12 cellular contexts compared by ENCODE assay signal in the genomic region with DNA sequence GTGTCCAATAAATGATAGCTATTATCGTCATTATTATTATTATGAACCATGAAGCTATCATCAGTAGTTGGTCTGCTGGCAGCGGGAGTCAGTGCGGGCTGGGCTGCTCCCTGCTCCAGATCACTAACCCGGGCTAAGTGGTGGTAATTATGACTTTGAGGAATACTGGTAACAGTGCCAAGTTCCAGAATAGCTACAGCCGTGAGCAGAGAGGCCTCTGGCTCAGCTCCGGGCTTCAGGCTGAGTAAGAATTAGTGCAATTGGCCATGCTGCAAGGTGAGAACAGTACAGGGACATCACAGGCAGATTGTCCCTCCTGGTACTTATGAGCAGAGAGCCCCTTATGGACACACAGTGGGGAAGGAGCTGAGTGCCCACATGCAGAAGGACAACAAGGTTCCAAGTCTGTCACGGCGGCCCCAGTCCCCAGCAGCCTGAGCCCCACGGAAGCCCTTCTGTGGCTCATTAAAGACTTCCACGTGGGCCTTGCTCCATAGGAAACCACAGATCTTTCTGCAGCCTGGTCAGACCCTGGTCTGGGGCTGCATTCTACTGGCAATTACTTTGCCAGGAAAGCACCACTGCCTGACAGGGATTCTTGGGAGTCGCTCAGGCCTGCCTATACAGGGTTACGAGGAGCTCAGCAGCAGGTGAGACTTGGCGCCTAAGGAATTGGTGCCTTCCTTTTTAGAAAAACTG.
DNase-seq lines count a peak whose midpoint lies in the region; ATAC-seq and TF ChIP-seq lines count a peak whose summit lies in the region.
"Had no signal": no experiment of that assay in that cellular context is flagged by ENCODE, and none has a peak within 500 bp of the region (broad histone marks: within the 10 kb centered on the region; RNA-seq: fewer than 3 reads in every experiment).

No MANE protein-coding gene starts in this region.

- no peak overlapping the region for H2BK12ac ChIP-seq in H9 (ENCODE audit: insufficient read length, low read depth, low read length)

- H3K27me3 Mint-ChIP-seq in H9 (ENCODE audit: low read depth) = peaks cover 12% of the 10 kb centered on the region

- no peaks in the 10 kb centered on the region for H3K36me3 Mint-ChIP-seq in H9 (ENCODE audit: insufficient read depth in 1 of 3, low read depth in 3 of 3)

- H3K79me1 ChIP-seq in H9 (ENCODE audit: insufficient read depth, low read depth, low read length, poor library complexity, severe bottlenecking) = no peaks in the 10 kb centered on the region

- no peak overlapping the region for H3K4ac ChIP-seq in H9 (ENCODE audit: low read depth, low read length)

- H3K4me3 Mint-ChIP-seq in H9 = no peak overlapping the region

- H3K4me1 ChIP-seq in esophagus muscularis mucosa (peaks cover 4 to 11% (median 8%) of the 10 kb centered on the region in 4 donors), psoas muscle (no peaks in the 10 kb centered on the region), H9 (ENCODE audit: insufficient read depth, low read length) (no peaks in the 10 kb centered on the region; the same call in 1 of the 2 replicates)

- H3K27ac Mint-ChIP-seq in H9 = no peak overlapping the region

- H4K20me1 ChIP-seq in H9 (ENCODE audit: control insufficient read depth, insufficient read depth, insufficient read length) = no peaks in the 10 kb centered on the region

- H3K79me2 ChIP-seq in H9 (ENCODE audit: insufficient read depth, low read length) = no peaks in the 10 kb centered on the region

- no peak overlapping the region for H3T11ph ChIP-seq in H9 (ENCODE audit: low read length)

- no peak overlapping the region for H4K5ac ChIP-seq in H9 (ENCODE audit: insufficient read length, low read depth, low read length)

- TF ChIP-seq EP300 in esophagus muscularis mucosa (IDR thresholded peaks at IDR 0.05) = no peak

- H3K27ac ChIP-seq in esophagus muscularis mucosa (replicated peaks in 1 of 4) (no peak overlapping the region), psoas muscle (no peak overlapping the region), H9 (ENCODE audit: insufficient read length, low read depth, low read length) (no peak overlapping the region)
- H3K27ac ChIP-seq: KMS-11 had no signal

- ATAC-seq in psoas muscle = peak in 3 of 4 donors; percentile 39 to 67 (median 56)

- no peak overlapping the region for H2AFZ ChIP-seq in H9 (ENCODE audit: low read length)

- peaks cover 8 to 12% of the 10 kb centered on the region in 2 experiments for H3K4me1 Mint-ChIP-seq in H9

- H3K36me3 ChIP-seq in esophagus muscularis mucosa (no peaks in the 10 kb centered on the region), psoas muscle (ENCODE audit: insufficient read depth in 1 of 2, low read depth in 1 of 2) (no peaks in the 10 kb centered on the region)

- H4K8ac ChIP-seq in H9 (replicated peaks; ENCODE audit: insufficient read length, low read depth, low read length) = no peak overlapping the region

- H3K56ac ChIP-seq in H9 (ENCODE audit: insufficient read length, low read depth, low read length) = no peak overlapping the region

- H3K9ac ChIP-seq in H9 (ENCODE audit: extremely low read depth, insufficient read length, low read length) = no peak overlapping the region
- H3K9ac ChIP-seq: KMS-11 had no signal

- no peak overlapping the region for H3K4me2 ChIP-seq in H9 (ENCODE audit: insufficient read depth, insufficient read length, low read length)
- H3K4me2 ChIP-seq: KMS-11 had no signal

- H2AK5ac ChIP-seq in H9 (ENCODE audit: insufficient read length, low read length) = no peak overlapping the region

- DNase-seq in NCI-H2081 (lab: John Stamatoyannopoulos, UW) (peak; percentile 8 to 46), NCI-H2081 treated with DMSO at 0.1 percent for 48 hours (lab: John Stamatoyannopoulos, UW) (no peak), NCI-H2227 (lab: John Stamatoyannopoulos, UW; ENCODE audit: unreplicated experiment) (peak; percentile 90), esophagus muscularis mucosa (ENCODE audit: extremely low spot score) (peak; percentile 77), psoas muscle (no peak), SW 1271 (lab: John Stamatoyannopoulos, UW) (no peak), H9 (no peak)
- DNase-seq in stimulated activated CD8-positive, alpha-beta memory T cell treated with anti-CD3 and anti-CD28 coated beads, Interleukin-4, amount 100 ng/mL, for 48 hours = no peak
- DNase-seq: C1 segment of cervical spinal cord, GDM1, NCI-H82 had no signal

- H3K14ac ChIP-seq in H9 (ENCODE audit: insufficient read depth, low read length) = no peak overlapping the region

- no peaks in the 10 kb centered on the region for H3K9me3 ChIP-seq in esophagus muscularis mucosa
- no peaks in the 10 kb centered on the region for H3K9me3 ChIP-seq in psoas muscle
- H3K9me3 ChIP-seq in H9 (ENCODE audit: control insufficient read depth, low read depth, low read length) = no peaks in the 10 kb centered on the region

- no peak overlapping the region for H2BK5ac ChIP-seq in H9 (ENCODE audit: insufficient read length, low read length)

- intact Hi-C loops in esophagus muscularis mucosa (cut with DNase I) (no loop called here), psoas muscle (cut with DNase I) (no loop called here)

- TF ChIP-seq CTCF in esophagus muscularis mucosa (IDR thresholded peaks at IDR 0.05) (no peak), psoas muscle (IDR thresholded peaks at IDR 0.05) (no peak), H9 (conservative IDR thresholded peaks at IDR 0.05) (no peak)

- H2BK120ac ChIP-seq in H9 (ENCODE audit: low read depth, low read length, poor library complexity, severe bottlenecking) = no peak overlapping the region

- H3K27me3 ChIP-seq in esophagus muscularis mucosa = peaks cover 0 to 5% (median 0%) of the 10 kb centered on the region in 4 donors
- peaks cover 0 to 2% (median 0%) of the 10 kb centered on the region in 3 donors for H3K27me3 ChIP-seq in psoas muscle (ENCODE audit: insufficient read depth in 3 of 3, low read length in 2 of 3)
- 0 out of 2 replicates have a peak, but pooled peaks cover 2% of the 10 kb centered on the region for H3K27me3 ChIP-seq in H9 (ENCODE audit: insufficient read depth, low read length)

- H3K23me2 ChIP-seq in H9 (ENCODE audit: insufficient read length, low read depth, low read length, poor library complexity, severe bottlenecking) = no peaks in the 10 kb centered on the region

- no peak overlapping the region for H3K23ac ChIP-seq in H9 (ENCODE audit: insufficient read length, low read depth, low read length)

- no peak overlapping the region for H2BK15ac ChIP-seq in H9 (ENCODE audit: low read depth, low read length)

- H2BK20ac ChIP-seq in H9 (ENCODE audit: low read depth, low read length, poor library complexity, severe bottlenecking) = no peak overlapping the region

- peaks cover under 1 to 2% of the 10 kb centered on the region in 2 experiments; a peak in 1 of 5 replicates for H3K9me3 Mint-ChIP-seq in H9

- H3K4me3 ChIP-seq in esophagus muscularis mucosa = no peak overlapping the region
- no peak overlapping the region for H3K4me3 ChIP-seq in psoas muscle

- 63% methylated on average over 13 of the region's 13 CpGs for WGBS in esophagus muscularis mucosa
- 41 to 56% (median 47%) methylated on average over 13 of the region's 13 CpGs for WGBS in psoas muscle, 3 donors
- no CpG with 5 or more reads among the region's 13 CpGs for WGBS in H9 (ENCODE audit: extremely low coverage, insufficient read length, low lambda C conversion rate)

- no peak for TF ChIP-seq POLR2A in esophagus muscularis mucosa (IDR thresholded peaks at IDR 0.05; ENCODE audit: low read depth)

- no peak overlapping the region for H4K91ac ChIP-seq in H9 (ENCODE audit: insufficient read length, low read depth, low read length)

- no peak overlapping the region for H3K18ac ChIP-seq in H9 (ENCODE audit: insufficient read length, low read depth, low read length)

Comparison
In these comparisons a context has a peak if more than half of its experiments do, and no peak if none do; other contexts are left out.
1. DNase-seq: peak in NCI-H2081 (2 of 2), NCI-H2227 (single experiment) and esophagus muscularis mucosa (single experiment); none in NCI-H2081 treated with DMSO at 0.1 percent for 48 hours (single experiment), psoas muscle (0 of 2), SW 1271 (0 of 2), stimulated activated CD8-positive, alpha-beta memory T cell treated with anti-CD3 and anti-CD28 coated beads, Interleukin-4, amount 100 ng/mL, for 48 hours (single experiment) and H9 (single experiment).